ENCODE assay signal across 20 cellular contexts in genomic region chrX:66130469-66130868, GRCh38. TPM values are rescaled to one million over a fixed set of nuclear protein-coding genes. Genes with fewer than 3 reads are reported as not detected.
DNase-seq lines count a peak whose midpoint lies in the region; ATAC-seq, FAIRE-seq and TF ChIP-seq lines count a peak whose summit lies in the region.
"Had no signal": no experiment of that assay in that cellular context is flagged by ENCODE, and none has a peak within 500 bp of the region (broad histone marks: within the 10 kb centered on the region; RNA-seq: fewer than 3 reads in every experiment).

No MANE protein-coding gene starts in this region.

- TF ChIP-seq POLR2A in GM12892 (IDR thresholded peaks at IDR 0.05; ENCODE audit: low read depth, low read length), result no peak

- ATAC-seq in GM18870 (IDR thresholded peaks at IDR 0.05; ENCODE audit: unreplicated experiment), result peak; percentile 48
- peak; percentile 63 for ATAC-seq in GM21390 (IDR thresholded peaks at IDR 0.05; ENCODE audit: unreplicated experiment)
- ATAC-seq in HG03432 (IDR thresholded peaks at IDR 0.05; ENCODE audit: unreplicated experiment), result peak; percentile 45
- ATAC-seq in GM21825 (IDR thresholded peaks at IDR 0.05; ENCODE audit: unreplicated experiment), result no peak
- ATAC-seq in GM19455 (IDR thresholded peaks at IDR 0.05; ENCODE audit: unreplicated experiment), result no peak
- ATAC-seq: HCT116 had no signal

- DNase-seq in AG20443 (ENCODE audit: low spot score), result no peak
- DNase-seq in GM12892 (ENCODE audit: insufficient read length), result no peak
- DNase-seq: ACHN; AML-193; Caco-2; CD4-positive, alpha-beta T cell; DMS153; DMS79; GDM1; GOT3; H7; HFFc6 had no signal

- FAIRE-seq in GM12892 (lab: Jason Lieb, UNC), result no peak
- FAIRE-seq: A204.1, D721Med had no signal

RNA-seq across cellular contexts. Expression of gene HEPH, which starts 33.6 kb away (rescaled TPM):
- polyA plus RNA-seq in GM12892 (2012; ENCODE audit: missing spikeins), result 0.49 TPM

Comparison
In these comparisons a context has a peak if more than half of its experiments do, and no peak if none do; other contexts are left out.
1. ATAC-seq: peak in GM18870 (single experiment), GM21390 (single experiment) and HG03432 (single experiment); none in GM21825 (single experiment) and GM19455 (single experiment).